Comparison of ENCODE assay signal across 1 cellular context in genomic region chr4:122047706-122048425, GRCh38.
TF ChIP-seq lines count a peak whose summit lies in the region.

No MANE protein-coding gene starts in this region.

TF ChIP-seq in IMR-90, 13 proteins besides CTCF, POLR2A, EP300 and RAD21:
- no peak for TF ChIP-seq RFX5 (IDR thresholded peaks at IDR 0.05; ENCODE audit: low read depth, low read length)
- no peak for TF ChIP-seq NFE2L2 (IDR thresholded peaks at IDR 0.05; ENCODE audit: low read depth, low read length)
